Comparison of ENCODE assay signal across 32 cellular contexts in genomic region chr9:19284729-19285128, GRCh38.
"Had no signal": no experiment of that assay in that cellular context is flagged by ENCODE, and none has a peak within 500 bp of the region (broad histone marks: within the 10 kb centered on the region; RNA-seq: fewer than 3 reads in every experiment).

No MANE protein-coding gene starts in this region.

- H3K27ac ChIP-seq: heart right ventricle, left lung, lower lobe of right lung, pancreas, prostate gland, skin epidermis, stomach, testis, thyroid gland, upper lobe of left lung had no signal

- H3K27me3 ChIP-seq: heart right ventricle, left lung, pancreas, stomach, testis, thyroid gland, transverse colon, upper lobe of left lung had no signal

- H3K27ac Mint-ChIP-seq: nephron; stimulated activated memory B cell treated with anti-CD40 and anti-IgM and Interleukin-4, amounts not matched to agents 10 μg/mL and 1 μg/mL and 100 μg/mL, for 72 hours had no signal

- DNase-seq: heart right ventricle; hippocampal formation; kidney glomerular epithelial cell; left cardiac atrium; left lung; lower lobe of right lung; mammary epithelial cell; mesenchymal stem cell; naive thymus-derived CD4-positive, alpha-beta T cell; nucleus accumbens; pancreas; posterior cingulate gyrus; retina; right cardiac atrium; stimulated activated CD4-positive, alpha-beta T cell treated with anti-CD3 and anti-CD28 coated beads, Interleukin-1b, Interleukin-23, amount 100 ng/mL, for 48 hours; stimulated activated CD4-positive, alpha-beta T cell treated with anti-CD3 and anti-CD28 coated beads, Interleukin-2, amount 100 ng/mL, for 48 hours; stimulated activated CD4-positive, alpha-beta T cell treated with anti-CD3 and anti-CD28 coated beads, Interleukin-4, amount 100 ng/mL, for 4 hours; stimulated activated CD8-positive, alpha-beta memory T cell treated with anti-CD3 and anti-CD28 coated beads, Interleukin-4, amount 100 ng/mL, for 48 hours; stimulated activated naive CD4-positive, alpha-beta T cell treated with Interleukin-2 at 50 U/mL for 16 hours; stomach; testis; thyroid gland; transverse colon; upper lobe of left lung had no signal

- H3K36me3 ChIP-seq: prostate gland had no signal

- ATAC-seq: heart right ventricle; left cardiac atrium; left lung; lower lobe of right lung; naive thymus-derived CD4-positive, alpha-beta T cell; pancreas; right cardiac atrium; sciatic nerve; stimulated activated memory B cell treated with anti-CD40 and anti-IgM and Interleukin-4, amounts not matched to agents 10 μg/mL and 1 μg/mL and 100 μg/mL, for 72 hours had no signal

- H3K27me3 Mint-ChIP-seq: naive thymus-derived CD4-positive, alpha-beta T cell; stimulated activated memory B cell treated with anti-CD40 and anti-IgM and Interleukin-4, amounts not matched to agents 10 μg/mL and 1 μg/mL and 100 μg/mL, for 72 hours had no signal

- H3K4me1 ChIP-seq: prostate gland had no signal

- H3K4me3 ChIP-seq: heart right ventricle, left lung, lower lobe of right lung, pancreas, prostate gland, skin epidermis, stomach, testis, thyroid gland, transverse colon, upper lobe of left lung had no signal

- H3K4me3 Mint-ChIP-seq: nephron; neural crest cell; stimulated activated memory B cell treated with anti-CD40 and anti-IgM and Interleukin-4, amounts not matched to agents 10 μg/mL and 1 μg/mL and 100 μg/mL, for 72 hours had no signal

- FAIRE-seq: keratinocyte, pancreas, urothelium cell line had no signal

- H3K9me3 Mint-ChIP-seq: naive thymus-derived CD4-positive, alpha-beta T cell; nephron; neural crest cell; stimulated activated memory B cell treated with anti-CD40 and anti-IgM and Interleukin-4, amounts not matched to agents 10 μg/mL and 1 μg/mL and 100 μg/mL, for 72 hours had no signal

- H3K9me3 ChIP-seq: heart right ventricle, left lung, lower lobe of right lung, pancreas, prostate gland, stomach, testis, thyroid gland, transverse colon, upper lobe of left lung had no signal
